In the genomic region with DNA sequence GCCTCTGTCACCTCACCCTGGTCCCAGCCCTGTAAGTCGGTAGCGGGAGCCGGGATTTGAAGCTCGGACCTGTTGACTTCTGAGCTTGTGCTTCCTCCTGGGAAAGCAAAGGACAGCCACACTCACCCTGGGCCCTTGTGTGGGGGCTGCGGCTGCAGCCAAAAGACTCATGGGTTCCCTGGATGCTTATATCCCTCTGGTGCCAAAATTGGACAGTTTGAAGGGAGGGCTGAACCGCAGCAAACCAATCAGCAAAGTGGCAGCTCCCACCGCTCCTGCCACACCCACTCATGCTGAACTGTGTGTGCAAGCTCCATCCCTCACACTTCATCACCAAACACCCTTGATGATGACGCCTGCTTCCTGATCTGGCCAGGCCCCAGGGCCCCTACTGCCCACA, we compare ENCODE assay signal across 14 cellular contexts. TPM values are rescaled to one million over a fixed set of nuclear protein-coding genes. Genes with fewer than 3 reads are reported as not detected.
"Had no signal": no experiment of that assay in that cellular context is flagged by ENCODE, and none has a peak within 500 bp of the region (broad histone marks: within the 10 kb centered on the region; RNA-seq: fewer than 3 reads in every experiment).

No MANE protein-coding gene starts in this region.

- H3K27ac ChIP-seq: prostate gland, sigmoid colon had no signal

- H3K27ac Mint-ChIP-seq: activated CD4-positive, alpha-beta memory T cell treated with anti-CD3 and anti-CD28 coated beads for 36 hours; activated naive CD8-positive, alpha-beta T cell treated with anti-CD3 and anti-CD28 coated beads, Interleukin-2, amount 10 ng/mL, durations not matched to agents 7 days and 5 days had no signal

- H3K27me3 ChIP-seq: sigmoid colon had no signal

- H3K36me3 Mint-ChIP-seq: activated CD4-positive, alpha-beta memory T cell treated with anti-CD3 and anti-CD28 coated beads for 36 hours; activated naive CD8-positive, alpha-beta T cell treated with anti-CD3 and anti-CD28 coated beads, Interleukin-2, amount 10 ng/mL, durations not matched to agents 7 days and 5 days; naive thymus-derived CD8-positive, alpha-beta T cell had no signal

- H3K4me1 Mint-ChIP-seq: activated naive CD8-positive, alpha-beta T cell treated with anti-CD3 and anti-CD28 coated beads, Interleukin-2, amount 10 ng/mL, durations not matched to agents 7 days and 5 days had no signal

- ATAC-seq: mucosa of descending colon; naive thymus-derived CD8-positive, alpha-beta T cell had no signal

- H3K9me3 ChIP-seq: mucosa of descending colon, prostate gland, sigmoid colon had no signal

- DNase-seq: activated CD4-positive, alpha-beta memory T cell treated with anti-CD3 and anti-CD28 coated beads for 36 hours; activated CD4-positive, CD25-positive, alpha-beta regulatory T cell treated with anti-CD3 and anti-CD28 coated beads, Interleukin-2, amount 50 U/mL, for 72 hours; activated naive CD8-positive, alpha-beta T cell treated with anti-CD3 and anti-CD28 coated beads, Interleukin-2, amount 10 ng/mL, durations not matched to agents 7 days and 5 days; activated T-cell treated with anti-CD3 and anti-CD28 coated beads, Interleukin-2, amount 50 U/mL, for 48 hours; hypothalamus; mucosa of descending colon; naive thymus-derived CD8-positive, alpha-beta T cell; sigmoid colon; stimulated activated CD4-positive, alpha-beta T cell treated with anti-CD3 and anti-CD28 coated beads, Interleukin-12 subunit alpha, Interleukin-12 subunit beta, amount 100 ng/mL, for 4 hours; stimulated activated naive CD4-positive, alpha-beta T cell treated with Interleukin-2 at 50 U/mL for 16 hours; T-helper 9 cell had no signal

- H3K36me3 ChIP-seq: prostate gland, sigmoid colon had no signal

- H3K4me3 ChIP-seq: mucosa of descending colon, prostate gland, sigmoid colon had no signal

- H3K4me3 Mint-ChIP-seq: activated CD4-positive, alpha-beta memory T cell treated with anti-CD3 and anti-CD28 coated beads for 36 hours; activated naive CD8-positive, alpha-beta T cell treated with anti-CD3 and anti-CD28 coated beads, Interleukin-2, amount 10 ng/mL, durations not matched to agents 7 days and 5 days; naive thymus-derived CD8-positive, alpha-beta T cell had no signal

- H3K9me3 Mint-ChIP-seq: activated CD4-positive, alpha-beta memory T cell treated with anti-CD3 and anti-CD28 coated beads for 36 hours; activated naive CD8-positive, alpha-beta T cell treated with anti-CD3 and anti-CD28 coated beads, Interleukin-2, amount 10 ng/mL, durations not matched to agents 7 days and 5 days; naive thymus-derived CD8-positive, alpha-beta T cell had no signal

RNA-seq across cellular contexts. Expression of a gene that starts 3.9 kb away (rescaled TPM):
- total RNA-seq: activated CD4-positive, alpha-beta memory T cell treated with anti-CD3 and anti-CD28 coated beads for 36 hours; activated naive CD8-positive, alpha-beta T cell treated with anti-CD3 and anti-CD28 coated beads, Interleukin-2, amount 10 ng/mL, durations not matched to agents 7 days and 5 days; frontal cortex; naive thymus-derived CD8-positive, alpha-beta T cell; urinary bladder had no signal
- polyA plus RNA-seq: naive thymus-derived CD8-positive, alpha-beta T cell had no signal

RNA-seq across cellular contexts. Expression of a gene that starts 34.4 kb away (rescaled TPM):
- total RNA-seq: activated naive CD8-positive, alpha-beta T cell treated with anti-CD3 and anti-CD28 coated beads, Interleukin-2, amount 10 ng/mL, durations not matched to agents 7 days and 5 days; frontal cortex; naive thymus-derived CD8-positive, alpha-beta T cell had no signal
- polyA plus RNA-seq: naive thymus-derived CD8-positive, alpha-beta T cell had no signal
